19 cellular contexts compared by ENCODE assay signal in genomic region chr2:38734299-38735058, GRCh38. TPM values are rescaled to one million over a fixed set of nuclear protein-coding genes. Genes with fewer than 3 reads are reported as not detected.
A peak's percentile ranks its signal among the peaks of the same experiment; 100 is the strongest.
DNase-seq lines count a peak whose midpoint lies in the region; ATAC-seq and TF ChIP-seq lines count a peak whose summit lies in the region.
"Had no signal": no experiment of that assay in that cellular context is flagged by ENCODE, and none has a peak within 500 bp of the region (broad histone marks: within the 10 kb centered on the region; RNA-seq: fewer than 3 reads in every experiment).

No MANE protein-coding gene starts in this region.

- H3K4me2 ChIP-seq in KMS-11 (no peak overlapping the region), neural progenitor cell (no peak overlapping the region)

- H3K79me2 ChIP-seq in KMS-11 (ENCODE audit: insufficient read depth, low read depth) (0 out of 2 replicates have a peak, but pooled peaks cover 2% of the 10 kb centered on the region), neural progenitor cell (ENCODE audit: low read depth) (peaks cover 8% of the 10 kb centered on the region)

- H3K27ac Mint-ChIP-seq in activated T-cell treated with anti-CD3 and anti-CD28 coated beads, Interleukin-2, amount 50 U/mL, for 24 hours: peak overlapping the region; percentile 73
- H3K27ac Mint-ChIP-seq in neural progenitor cell: peak overlapping the region; percentile 64

- no peak overlapping the region for H2AFZ ChIP-seq in KMS-11 (ENCODE audit: low read depth)
- no peak overlapping the region for H2AFZ ChIP-seq in neural progenitor cell (replicated peaks)

- no peak for ATAC-seq in HG02870 (IDR thresholded peaks at IDR 0.05; ENCODE audit: unreplicated experiment)
- ATAC-seq: naive thymus-derived CD4-positive, alpha-beta T cell had no signal

- TF ChIP-seq CTCF in KMS-11 (conservative IDR thresholded peaks at IDR 0.05; ENCODE audit: low read depth, low read length) (no peak), neural progenitor cell (IDR thresholded peaks at IDR 0.05) (no peak)

- H3K36me3 Mint-ChIP-seq in activated T-cell treated with anti-CD3 and anti-CD28 coated beads, Interleukin-2, amount 50 U/mL, for 24 hours (ENCODE audit: low read depth): peaks cover 94% of the 10 kb centered on the region
- H3K36me3 Mint-ChIP-seq in neural progenitor cell: peaks cover 37% of the 10 kb centered on the region

- H3K27ac ChIP-seq in KMS-11 (peak overlapping the region; percentile 1; the same call in 1 of the 2 replicates), neural progenitor cell (no peak overlapping the region)
- H3K27ac ChIP-seq: brain microvascular endothelial cell, SK-N-MC had no signal

- H3K4me1 Mint-ChIP-seq in activated T-cell treated with anti-CD3 and anti-CD28 coated beads, Interleukin-2, amount 50 U/mL, for 24 hours (ENCODE audit: low read depth): peaks cover 19% of the 10 kb centered on the region
- peaks cover 20% of the 10 kb centered on the region for H3K4me1 Mint-ChIP-seq in neural progenitor cell

- H3K36me3 ChIP-seq in KMS-11 (ENCODE audit: insufficient read depth) (no peaks in the 10 kb centered on the region; the same call in 1 of the 2 replicates), neural progenitor cell (peaks cover 5% of the 10 kb centered on the region)
- H3K36me3 ChIP-seq: brain microvascular endothelial cell had no signal

- no peak overlapping the region for H3K4me3 Mint-ChIP-seq in activated T-cell treated with anti-CD3 and anti-CD28 coated beads, Interleukin-2, amount 50 U/mL, for 24 hours
- H3K4me3 Mint-ChIP-seq in neural progenitor cell: no peak overlapping the region
- H3K4me3 Mint-ChIP-seq: naive thymus-derived CD4-positive, alpha-beta T cell had no signal

- peaks cover 38% of the 10 kb centered on the region for H3K4me1 ChIP-seq in KMS-11 (ENCODE audit: low read depth, poor library complexity, severe bottlenecking)
- H3K4me1 ChIP-seq in neural progenitor cell: no peaks in the 10 kb centered on the region
- H3K4me1 ChIP-seq: HAP-1 had no signal

- DNase-seq in activated T-cell treated with anti-CD3 and anti-CD28 coated beads, Interleukin-2, amount 50 U/mL, for 24 hours: no peak
- DNase-seq in activated T-cell treated with anti-CD3 and anti-CD28 coated beads, Interleukin-2, amount 50 U/mL, for 48 hours: no peak
- DNase-seq in dermis blood vessel endothelial cell: peak; percentile 39
- DNase-seq in neural progenitor cell (ENCODE audit: low spot score): no peak
- DNase-seq in NCI-H748 treated with DMSO at 0.1 percent for 48 hours (lab: John Stamatoyannopoulos, UW): no peak
- no peak for DNase-seq in islet precursor cell
- DNase-seq: brain microvascular endothelial cell; C1 segment of cervical spinal cord; GDM1; NCI-H1436; NCI-H2171; stimulated activated CD4-positive, alpha-beta T cell treated with anti-CD3 and anti-CD28 coated beads, Interleukin-4, amount 100 ng/mL, for 1 hour; T-helper 9 cell had no signal

- H3K9me3 Mint-ChIP-seq in activated T-cell treated with anti-CD3 and anti-CD28 coated beads, Interleukin-2, amount 50 U/mL, for 24 hours: no peaks in the 10 kb centered on the region
- H3K9me3 Mint-ChIP-seq in neural progenitor cell: peaks cover 7% of the 10 kb centered on the region

- peaks cover 18% of the 10 kb centered on the region for H3F3A ChIP-seq in neural progenitor cell (ENCODE audit: low read depth)

- H3K4me3 ChIP-seq in KMS-11 (IDR thresholded peaks at IDR 0.05; ENCODE audit: insufficient read depth, low read depth, low read length) (no peak overlapping the region), neural progenitor cell (no peak overlapping the region)
- H3K4me3 ChIP-seq: HAP-1, SK-N-MC, skin epidermis had no signal

- H4K20me1 ChIP-seq in KMS-11 (ENCODE audit: insufficient read depth): no peaks in the 10 kb centered on the region
- H4K20me1 ChIP-seq in neural progenitor cell (ENCODE audit: low read depth): peaks cover 5% of the 10 kb centered on the region

- no peaks in the 10 kb centered on the region for H3K27me3 Mint-ChIP-seq in activated T-cell treated with anti-CD3 and anti-CD28 coated beads, Interleukin-2, amount 50 U/mL, for 24 hours
- peaks cover 6% of the 10 kb centered on the region for H3K27me3 Mint-ChIP-seq in neural progenitor cell (ENCODE audit: insufficient read depth, low read depth)
- H3K27me3 Mint-ChIP-seq: naive thymus-derived CD4-positive, alpha-beta T cell had no signal

- no peaks in the 10 kb centered on the region for H3K9me3 ChIP-seq in neural progenitor cell (ENCODE audit: low read depth)
- H3K9me3 ChIP-seq: HAP-1 had no signal

- H3K27me3 ChIP-seq in KMS-11 (ENCODE audit: insufficient read depth, low read depth) (no peaks in the 10 kb centered on the region), neural progenitor cell (no peaks in the 10 kb centered on the region)
- H3K27me3 ChIP-seq: brain microvascular endothelial cell had no signal

- no peak overlapping the region for H3K9ac ChIP-seq in KMS-11
- no peak overlapping the region for H3K9ac ChIP-seq in neural progenitor cell

RNA-seq across cellular contexts. Expression of gene SRSF7, which starts 16.7 kb away (rescaled TPM):
- total RNA-seq in dermis blood vessel endothelial cell (145 and 170 TPM in 2 replicates), neural progenitor cell (ENCODE audit: low replicate concordance) (275 and 307 TPM in 2 replicates)

RNA-seq across cellular contexts. Expression of gene GEMIN6, which starts 43.5 kb away (rescaled TPM):
- total RNA-seq in dermis blood vessel endothelial cell (12.6 and 16.7 TPM in 2 replicates), neural progenitor cell (ENCODE audit: low replicate concordance) (14.0 and 21.4 TPM in 2 replicates)
